In genomic region chr12:109097435-109098141, GRCh38 we compare ENCODE assay signal across 8 cellular contexts.
DNase-seq lines count a peak whose midpoint lies in the region; ATAC-seq, FAIRE-seq and TF ChIP-seq lines count a peak whose summit lies in the region.

UNG (plus strand) TSS chr12:109097597; CDS start chr12:109097680, 83 bp downstream.

- TF ChIP-seq CTCF in AG09319 (IDR thresholded peaks at IDR 0.05; ENCODE audit: low read depth, low read length): no peak

- ATAC-seq in GM19043 (IDR thresholded peaks at IDR 0.05; ENCODE audit: low read depth, unreplicated experiment) (peak; percentile 83), HG03354 (IDR thresholded peaks at IDR 0.05; ENCODE audit: poor library complexity, severe bottlenecking, unreplicated experiment) (peak; percentile 90)

- DNase-seq in AG09319 (ENCODE audit: extremely low read depth, low read depth): peak; percentile 86
- DNase-seq in NCI-H446 treated with DMSO at 0.1 percent for 48 hours (lab: John Stamatoyannopoulos, UW): peak; percentile 87
- peak; percentile 96 for DNase-seq in activated CD4-positive, CD25-positive, alpha-beta regulatory T cell treated with anti-CD3 and anti-CD28 coated beads, Interleukin-2, amount 50 U/mL, for 16 hours (ENCODE audit: low read depth, low spot score)
- DNase-seq in central memory CD4-positive, alpha-beta T cell: peak; percentile 93
- DNase-seq in stimulated activated CD4-positive, alpha-beta T cell treated with anti-CD3 and anti-CD28 coated beads, Interleukin-12 subunit alpha, Interleukin-12 subunit beta, amount 100 ng/mL, for 24 hours (ENCODE audit: low read depth in 2 of 2): peak; percentile 93 to 96

- peak; percentile 33 for FAIRE-seq in islet of Langerhans (lab: Jason Lieb, UNC)

Comparison
In these comparisons a context has a peak if more than half of its experiments do, and no peak if none do; other contexts are left out.
1. Peak in every context shown above with its lines: DNase-seq and ATAC-seq.